ENCODE assay signal across 11 cellular contexts in genomic region chr3:14429237-14429636, GRCh38. TPM values are rescaled to one million over a fixed set of nuclear protein-coding genes. Genes with fewer than 3 reads are reported as not detected.
DNase-seq lines count a peak whose midpoint lies in the region; ATAC-seq and TF ChIP-seq lines count a peak whose summit lies in the region.
"Had no signal": no experiment of that assay in that cellular context is flagged by ENCODE, and none has a peak within 500 bp of the region (broad histone marks: within the 10 kb centered on the region; RNA-seq: fewer than 3 reads in every experiment).

No MANE protein-coding gene starts in this region.

- H3K79me2 ChIP-seq in DOHH2 (ENCODE audit: control insufficient read depth, low read length): peaks cover 91% of the 10 kb centered on the region

- H3K27me3 ChIP-seq in DOHH2 (ENCODE audit: control insufficient read depth, low read length) (no peaks in the 10 kb centered on the region), WERI-Rb-1 (ENCODE audit: insufficient read depth, low read depth, severe bottlenecking) (no peaks in the 10 kb centered on the region), lower lobe of right lung (ENCODE audit: low read depth) (no peaks in the 10 kb centered on the region), tibial nerve (no peaks in the 10 kb centered on the region)
- H3K27me3 ChIP-seq: neural progenitor cell had no signal

- no peak for TF ChIP-seq POLR2A in tibial nerve (IDR thresholded peaks at IDR 0.05)

- WGBS in tibial nerve, 2 donors: 84 to 87% methylated on average over 5 of the region's 5 CpGs

- H3K9me3 ChIP-seq in DOHH2 (ENCODE audit: control insufficient read depth, insufficient read depth, low read length): no peaks in the 10 kb centered on the region
- no peaks in the 10 kb centered on the region for H3K9me3 ChIP-seq in WERI-Rb-1 (ENCODE audit: severe bottlenecking)
- no peaks in the 10 kb centered on the region for H3K9me3 ChIP-seq in lower lobe of right lung
- H3K9me3 ChIP-seq in tibial nerve: no peaks in the 10 kb centered on the region

- H3F3A ChIP-seq in DOHH2 (ENCODE audit: control insufficient read depth, insufficient read depth): peaks cover 58% of the 10 kb centered on the region

- ATAC-seq in lower lobe of right lung (no peak), GM18498 (IDR thresholded peaks at IDR 0.05; ENCODE audit: unreplicated experiment) (no peak), HG03571 (IDR thresholded peaks at IDR 0.05; ENCODE audit: unreplicated experiment) (no peak), GM21515 (IDR thresholded peaks at IDR 0.05; ENCODE audit: unreplicated experiment) (no peak)

- H3K36me3 ChIP-seq in DOHH2 (ENCODE audit: control insufficient read depth, low read length) (peaks cover 42% of the 10 kb centered on the region), WERI-Rb-1 (no peaks in the 10 kb centered on the region), lower lobe of right lung (no peaks in the 10 kb centered on the region), tibial nerve (no peaks in the 10 kb centered on the region)
- H3K36me3 ChIP-seq: neural progenitor cell had no signal

- H3K4me1 ChIP-seq in DOHH2 (ENCODE audit: control insufficient read depth, low read length) (peaks cover 96% of the 10 kb centered on the region), lower lobe of right lung (peaks cover 100% of the 10 kb centered on the region), tibial nerve (peaks cover 0 to 57% (median 35%) of the 10 kb centered on the region in 4 donors)

- intact Hi-C loops in lower lobe of right lung (cut with DNase I): no loop called here

- DNase-seq in AG20443 (ENCODE audit: low spot score): peak; percentile 46
- peak; percentile 67 for DNase-seq in WERI-Rb-1
- no peak for DNase-seq in lower lobe of right lung
- DNase-seq in tibial nerve (ENCODE audit: low spot score in 2 of 2): no peak
- DNase-seq: Calu3; effector CD8-positive, alpha-beta T cell had no signal

- H3K4me2 ChIP-seq in DOHH2 (ENCODE audit: low read length): peak overlapping the region; percentile 68
- H3K4me2 ChIP-seq: neural progenitor cell had no signal

- peak overlapping the region; percentile 68 for H3K27ac ChIP-seq in DOHH2 (ENCODE audit: low read depth, low read length)
- H3K27ac ChIP-seq in WERI-Rb-1: no peak overlapping the region; the same call in 1 of the 2 replicates
- peak overlapping the region; percentile 91 for H3K27ac ChIP-seq in lower lobe of right lung
- H3K27ac ChIP-seq in tibial nerve: peak overlapping the region in 1 of 4 donors; percentile 1
- H3K27ac ChIP-seq: neural progenitor cell had no signal

- H3K4me3 ChIP-seq in DOHH2 (ENCODE audit: low read length) (peak overlapping the region; percentile 50), WERI-Rb-1 (ENCODE audit: low read depth, low read length) (no peak overlapping the region), lower lobe of right lung (no peak overlapping the region), tibial nerve (no peak overlapping the region)
- H3K4me3 ChIP-seq: neural progenitor cell had no signal

- no peak for TF ChIP-seq EP300 in tibial nerve (IDR thresholded peaks at IDR 0.05)

- H3K9me2 ChIP-seq in DOHH2 (replicated peaks; ENCODE audit: control insufficient read depth, low read length): no peaks in the 10 kb centered on the region

- no peak for TF ChIP-seq CTCF in DOHH2 (IDR thresholded peaks at IDR 0.05; ENCODE audit: low read depth, low read length, poor library complexity, severe bottlenecking)
- no peak for TF ChIP-seq CTCF in WERI-Rb-1 (IDR thresholded peaks at IDR 0.05; ENCODE audit: low read depth, low read length)
- TF ChIP-seq CTCF in lower lobe of right lung (IDR thresholded peaks at IDR 0.05): no peak
- no peak for TF ChIP-seq CTCF in tibial nerve (IDR thresholded peaks at IDR 0.05)

- H4K20me1 ChIP-seq in DOHH2 (ENCODE audit: control insufficient read depth, insufficient read depth, low read depth, low read length): peaks cover 23% of the 10 kb centered on the region

RNA-seq across cellular contexts. Expression of gene SLC6A6, which starts 26.8 kb away (rescaled TPM):
- 84.0 TPM for total RNA-seq in lower lobe of right lung
- total RNA-seq in tibial nerve: 10 to 100 TPM; 11.8 to 24.9 (median 13.5) TPM

Comparison
In these comparisons a context has a peak if more than half of its experiments do, and no peak if none do; other contexts are left out.
1. DNase-seq: peak in AG20443 (single experiment) and WERI-Rb-1 (single experiment); none in lower lobe of right lung (single experiment) and tibial nerve (0 of 2).